ENCODE assay signal across 8 cellular contexts in genomic region chr1:225919906-225920305, GRCh38. TPM values are rescaled to one million over a fixed set of nuclear protein-coding genes. Genes with fewer than 3 reads are reported as not detected.
DNase-seq lines count a peak whose midpoint lies in the region; ATAC-seq, FAIRE-seq and TF ChIP-seq lines count a peak whose summit lies in the region.

No MANE protein-coding gene starts in this region.

- peak overlapping the region; percentile 37 for H3K4me3 Mint-ChIP-seq in activated T-cell treated with anti-CD3 and anti-CD28 coated beads, Interleukin-2, amount 50 U/mL, for 4 hours

- no peak for DNase-seq in activated T-cell treated with anti-CD3 and anti-CD28 coated beads, Interleukin-2, amount 50 U/mL, for 4 hours
- no peak for DNase-seq in activated T-cell treated with anti-CD3 and anti-CD28 coated beads, Interleukin-2, amount 50 U/mL, for 1 hour
- DNase-seq in SK-N-MC (ENCODE audit: low read depth, low spot score) (peak; percentile 94), fibroblast of gingiva (ENCODE audit: low read depth) (peak; percentile 79), pulmonary artery endothelial cell (ENCODE audit: low read depth, low spot score) (peak; percentile 79), HuH-7.5 (ENCODE audit: low spot score) (no peak), GM12892 (ENCODE audit: insufficient read length) (no peak)

- no peaks in the 10 kb centered on the region for H3K9me3 Mint-ChIP-seq in activated T-cell treated with anti-CD3 and anti-CD28 coated beads, Interleukin-2, amount 50 U/mL, for 4 hours

- ATAC-seq in activated T-cell treated with anti-CD3 and anti-CD28 coated beads, Interleukin-2, amount 50 U/mL, for 4 hours: no peak
- no peak for ATAC-seq in GM18498 (IDR thresholded peaks at IDR 0.05; ENCODE audit: unreplicated experiment)

- peaks cover 23% of the 10 kb centered on the region for H3K36me3 Mint-ChIP-seq in activated T-cell treated with anti-CD3 and anti-CD28 coated beads, Interleukin-2, amount 50 U/mL, for 4 hours (ENCODE audit: insufficient read depth)

- H3K4me3 ChIP-seq in SK-N-MC: peak overlapping the region; percentile 59

- H3K9me3 ChIP-seq in SK-N-MC (ENCODE audit: low read depth, low read length): no peaks in the 10 kb centered on the region

- H3K4me1 Mint-ChIP-seq in activated T-cell treated with anti-CD3 and anti-CD28 coated beads, Interleukin-2, amount 50 U/mL, for 4 hours (ENCODE audit: low read depth): peaks cover 33% of the 10 kb centered on the region

- FAIRE-seq in GM12892 (lab: Jason Lieb, UNC): no peak

- no peaks in the 10 kb centered on the region for H3K27me3 Mint-ChIP-seq in activated T-cell treated with anti-CD3 and anti-CD28 coated beads, Interleukin-2, amount 50 U/mL, for 4 hours (ENCODE audit: low read depth)

- H3K36me3 ChIP-seq in SK-N-MC (ENCODE audit: insufficient read depth, low read length): peaks cover 30% of the 10 kb centered on the region

- no peak overlapping the region for H3K9ac ChIP-seq in SK-N-MC (ENCODE audit: insufficient read length)

- H3K27ac ChIP-seq in SK-N-MC: peak overlapping the region; percentile 71

- no peak for TF ChIP-seq POLR2A in GM12892 (IDR thresholded peaks at IDR 0.05; ENCODE audit: low read depth, low read length)

RNA-seq across cellular contexts. Expression of gene PYCR2, which starts 4.1 kb away (rescaled TPM):
- total RNA-seq in activated T-cell treated with anti-CD3 and anti-CD28 coated beads, Interleukin-2, amount 50 U/mL, for 4 hours: 100 to 1,000 TPM; 156 to 161 (median 158) TPM
- total RNA-seq in pulmonary artery endothelial cell: 48.0 TPM in 2 replicates
- polyA plus RNA-seq in GM12892 (2012; ENCODE audit: missing spikeins): 48.3 TPM

RNA-seq across cellular contexts. Expression of gene LEFTY2, which starts 21.1 kb away (rescaled TPM):
- not detected for total RNA-seq in activated T-cell treated with anti-CD3 and anti-CD28 coated beads, Interleukin-2, amount 50 U/mL, for 4 hours
- 0.26 TPM in 1 of 2 replicates, not detected in the other for total RNA-seq in pulmonary artery endothelial cell
- not detected for polyA plus RNA-seq in GM12892 (2012; ENCODE audit: missing spikeins)

RNA-seq across cellular contexts. Expression of gene LEFTY1, which starts 31.0 kb away (rescaled TPM):
- total RNA-seq in activated T-cell treated with anti-CD3 and anti-CD28 coated beads, Interleukin-2, amount 50 U/mL, for 4 hours: under 1 TPM in 1 of 3 donors, not detected in 2; 0.22 TPM
- total RNA-seq in pulmonary artery endothelial cell: not detected in 2 replicates
- not detected for polyA plus RNA-seq in GM12892 (2012; ENCODE audit: missing spikeins)

RNA-seq across cellular contexts. Expression of gene TMEM63A, which starts 37.7 kb away (rescaled TPM):
- 10 to 100 TPM in 1 of 3 donors, 1 to 10 TPM in 2; 7.1 to 13.5 (median 9.1) TPM for total RNA-seq in activated T-cell treated with anti-CD3 and anti-CD28 coated beads, Interleukin-2, amount 50 U/mL, for 4 hours
- 8.3 and 12.7 TPM in 2 replicates for total RNA-seq in pulmonary artery endothelial cell
- 18.7 TPM for polyA plus RNA-seq in GM12892 (2012; ENCODE audit: missing spikeins)

Comparison
In these comparisons a context has a peak if more than half of its experiments do, and no peak if none do; other contexts are left out.
1. DNase-seq: peak in SK-N-MC (single experiment), fibroblast of gingiva (single experiment) and pulmonary artery endothelial cell (single experiment); none in activated T-cell treated with anti-CD3 and anti-CD28 coated beads, Interleukin-2, amount 50 U/mL, for 4 hours (single experiment), activated T-cell treated with anti-CD3 and anti-CD28 coated beads, Interleukin-2, amount 50 U/mL, for 1 hour (single experiment), HuH-7.5 (single experiment) and GM12892 (single experiment).